Comparison of ENCODE assay signal across 26 cellular contexts in the genomic region with DNA sequence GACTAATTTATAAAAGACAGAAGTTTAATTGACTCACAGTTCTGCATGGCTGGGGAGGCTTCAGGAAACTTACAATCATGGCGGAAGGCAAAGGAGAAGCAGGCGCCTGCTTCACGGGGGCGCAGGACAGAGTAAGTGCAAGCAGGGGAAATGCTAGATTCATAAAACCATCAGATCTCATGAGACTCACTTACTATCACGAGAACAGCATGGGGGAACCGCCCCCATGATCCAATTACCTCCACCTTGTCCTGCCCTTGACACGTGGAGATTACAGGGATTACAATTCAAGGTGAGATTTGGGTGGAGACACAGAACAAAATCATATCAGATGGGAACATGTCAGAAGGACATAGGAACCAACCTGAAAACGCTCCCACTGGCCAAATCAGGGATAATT.
"Had no signal": no experiment of that assay in that cellular context is flagged by ENCODE, and none has a peak within 500 bp of the region (broad histone marks: within the 10 kb centered on the region; RNA-seq: fewer than 3 reads in every experiment).

No MANE protein-coding gene starts in this region.

- H3K4me3 ChIP-seq: skin epidermis, testis had no signal

- H3K9me3 ChIP-seq: neutrophil, testis had no signal

- H3K4me1 ChIP-seq: testis had no signal

- H3K27me3 ChIP-seq: testis had no signal

- ATAC-seq: activated naive CD4-positive, alpha-beta T cell treated with anti-CD3 and anti-CD28 coated beads, Interleukin-2, amount 50 U/mL, for 72 hours; activated T-helper 17 cell treated with anti-CD3 and anti-CD28 coated beads, Interleukin-2, amount 50 U/mL, for 72 hours; sciatic nerve; stimulated activated naive CD8-positive, alpha-beta T cell treated with anti-CD3 and anti-CD28 coated beads, Interleukin-15, Interleukin-2, amounts not matched to agents 100 U/mL and 50 U/mL, for 24 hours; WTC11 had no signal

- FAIRE-seq: bronchial epithelial cell, colon, frontal cortex, islet of Langerhans, urothelium cell line had no signal

- DNase-seq: activated CD4-positive, alpha-beta memory T cell treated with anti-CD3 and anti-CD28 coated beads, Interleukin-2, amount 10 ng/mL, durations not matched to agents 7 days and 5 days; activated CD4-positive, alpha-beta T cell treated with anti-CD3 and anti-CD28 coated beads for 1 hour; activated CD4-positive, alpha-beta T cell treated with anti-CD3 and anti-CD28 coated beads, Interleukin-2, amount 10 ng/mL, durations not matched to agents 7 days and 5 days; activated CD8-positive, alpha-beta memory T cell treated with anti-CD3 and anti-CD28 coated beads, Interleukin-2, amount 50 U/mL, for 48 hours; activated naive CD4-positive, alpha-beta T cell; activated T-cell treated with anti-CD3 and anti-CD28 coated beads, Interleukin-2, amount 50 U/mL, for 24 hours; anterior cingulate cortex; effector CD8-positive, alpha-beta T cell; glutamatergic neuron; left ventricle myocardium superior; stimulated activated CD4-positive, alpha-beta T cell treated with anti-CD3 and anti-CD28 coated beads, Interleukin-12 subunit alpha, Interleukin-12 subunit beta, amount 100 ng/mL, for 4 hours; stimulated activated CD4-positive, alpha-beta T cell treated with anti-CD3 and anti-CD28 coated beads, Interleukin-4, amount 100 ng/mL, for 1 hour; stimulated activated naive CD8-positive, alpha-beta T cell treated with anti-CD3 and anti-CD28 coated beads, Interleukin-15, Interleukin-2, amounts not matched to agents 100 U/mL and 50 U/mL, for 24 hours; T-helper 9 cell; testis had no signal

- H3K36me3 ChIP-seq: neutrophil had no signal

- H3K27ac ChIP-seq: neutrophil, skin epidermis, testis had no signal
